Comparison of ENCODE assay signal across 8 cellular contexts in genomic region chr17:8158267-8159031, GRCh38. TPM values are rescaled to one million over a fixed set of nuclear protein-coding genes. Genes with fewer than 3 reads are reported as not detected.
A peak's percentile ranks its signal among the peaks of the same experiment; 100 is the strongest.
DNase-seq lines count a peak whose midpoint lies in the region; ATAC-seq and TF ChIP-seq lines count a peak whose summit lies in the region.

No MANE protein-coding gene starts in this region.

- DNase-seq in AG20443 (ENCODE audit: low spot score) (peak; percentile 81), H4 (ENCODE audit: low spot score) (peak; percentile 64), NCI-H748 treated with DMSO at 0.1 percent for 48 hours (lab: John Stamatoyannopoulos, UW) (peak; percentile 90), dermis microvascular lymphatic vessel endothelial cell (ENCODE audit: low read depth in 2 of 2) (peak; percentile 81 to 90), lower lobe of right lung (peak; percentile 93)
- peak; percentile 80 to 85 for DNase-seq in activated CD4-positive, alpha-beta T cell treated with anti-CD3 and anti-CD28 coated beads, Interleukin-2, amount 50 U/mL, for 4 hours
- DNase-seq in stimulated activated CD4-positive, alpha-beta T cell treated with anti-CD3 and anti-CD28 coated beads, TNF-alpha, amount 100 ng/mL, for 24 hours (ENCODE audit: low read depth in 3 of 3) = peak; percentile 70 to 88 (median 87)

- H3K9me3 ChIP-seq in lower lobe of right lung = no peaks in the 10 kb centered on the region

- peak overlapping the region; percentile 98 for H3K27ac ChIP-seq in lower lobe of right lung

- H3K27me3 ChIP-seq in lower lobe of right lung (ENCODE audit: low read depth) = no peaks in the 10 kb centered on the region

- H3K36me3 ChIP-seq in lower lobe of right lung = peaks cover 30% of the 10 kb centered on the region

- no peak overlapping the region for H3K4me3 ChIP-seq in lower lobe of right lung

- intact Hi-C loops in lower lobe of right lung (cut with DNase I) = no loop called here

- H3K4me1 ChIP-seq in lower lobe of right lung = peaks cover 67% of the 10 kb centered on the region

- peak; percentile 94 for TF ChIP-seq CTCF in lower lobe of right lung (IDR thresholded peaks at IDR 0.05)

- ATAC-seq in lower lobe of right lung (peak; percentile 10 to 15), HG03469 (IDR thresholded peaks at IDR 0.05; ENCODE audit: unreplicated experiment) (no peak)

RNA-seq across cellular contexts. Expression of gene VAMP2, which starts 4.3 kb away (rescaled TPM):
- total RNA-seq in H4 (2014; rRNA removed; shearing (Covaris generic)) = 0.64 TPM in 2 replicates
- total RNA-seq in dermis microvascular lymphatic vessel endothelial cell (3.1 and 4.9 TPM in 2 replicates), lower lobe of right lung (77.0 TPM)

RNA-seq across cellular contexts. Expression of gene PER1, which starts 6.2 kb away (rescaled TPM):
- total RNA-seq in H4 (2014; rRNA removed; shearing (Covaris generic)) = 4.4 and 4.6 TPM in 2 replicates
- total RNA-seq in dermis microvascular lymphatic vessel endothelial cell (5.0 and 16.7 TPM in 2 replicates), lower lobe of right lung (252 TPM)

RNA-seq across cellular contexts. Expression of gene TMEM107, which starts 17.7 kb away (rescaled TPM):
- 1.7 and 13.3 TPM in 2 replicates for total RNA-seq in H4 (2014; rRNA removed; shearing (Covaris generic))
- 17.2 and 23.7 TPM in 2 replicates for total RNA-seq in dermis microvascular lymphatic vessel endothelial cell
- total RNA-seq in lower lobe of right lung = 12.9 TPM

RNA-seq across cellular contexts. Expression of gene BORCS6, which starts 31.5 kb away (rescaled TPM):
- 0.62 and 0.68 TPM in 2 replicates for total RNA-seq in H4 (2014; rRNA removed; shearing (Covaris generic))
- total RNA-seq in dermis microvascular lymphatic vessel endothelial cell (7.8 and 10.1 TPM in 2 replicates), lower lobe of right lung (7.7 TPM)

RNA-seq across cellular contexts. Expression of gene HES7, which starts 34.5 kb away (rescaled TPM):
- 0.14 TPM in 1 of 2 replicates, not detected in the other for total RNA-seq in H4 (2014; rRNA removed; shearing (Covaris generic))
- total RNA-seq in dermis microvascular lymphatic vessel endothelial cell (under 0.01 TPM in 1 of 2 replicates, not detected in the other), lower lobe of right lung (0.21 TPM)

Comparison
In these comparisons a context has a peak if more than half of its experiments do, and no peak if none do; other contexts are left out.
1. RNA of gene VAMP2, which starts 4.3 kb away (total RNA-seq): 77.0 TPM in lower lobe of right lung (single experiment); 3.1 to 4.9 TPM in dermis microvascular lymphatic vessel endothelial cell and 0.64 TPM in H4; every median in the first group is over 10 times any median in the second.
2. RNA of gene PER1, which starts 6.2 kb away (total RNA-seq): 252 TPM in lower lobe of right lung (single experiment); 5.0 to 16.7 TPM in dermis microvascular lymphatic vessel endothelial cell and 4.4 to 4.6 TPM in H4; every median in the first group is over 10 times any median in the second.
3. Peak in every context shown above with its lines, with median percentiles within 50 percentile points of each other: DNase-seq.